ENCODE assay signal across 16 cellular contexts in the genomic region with DNA sequence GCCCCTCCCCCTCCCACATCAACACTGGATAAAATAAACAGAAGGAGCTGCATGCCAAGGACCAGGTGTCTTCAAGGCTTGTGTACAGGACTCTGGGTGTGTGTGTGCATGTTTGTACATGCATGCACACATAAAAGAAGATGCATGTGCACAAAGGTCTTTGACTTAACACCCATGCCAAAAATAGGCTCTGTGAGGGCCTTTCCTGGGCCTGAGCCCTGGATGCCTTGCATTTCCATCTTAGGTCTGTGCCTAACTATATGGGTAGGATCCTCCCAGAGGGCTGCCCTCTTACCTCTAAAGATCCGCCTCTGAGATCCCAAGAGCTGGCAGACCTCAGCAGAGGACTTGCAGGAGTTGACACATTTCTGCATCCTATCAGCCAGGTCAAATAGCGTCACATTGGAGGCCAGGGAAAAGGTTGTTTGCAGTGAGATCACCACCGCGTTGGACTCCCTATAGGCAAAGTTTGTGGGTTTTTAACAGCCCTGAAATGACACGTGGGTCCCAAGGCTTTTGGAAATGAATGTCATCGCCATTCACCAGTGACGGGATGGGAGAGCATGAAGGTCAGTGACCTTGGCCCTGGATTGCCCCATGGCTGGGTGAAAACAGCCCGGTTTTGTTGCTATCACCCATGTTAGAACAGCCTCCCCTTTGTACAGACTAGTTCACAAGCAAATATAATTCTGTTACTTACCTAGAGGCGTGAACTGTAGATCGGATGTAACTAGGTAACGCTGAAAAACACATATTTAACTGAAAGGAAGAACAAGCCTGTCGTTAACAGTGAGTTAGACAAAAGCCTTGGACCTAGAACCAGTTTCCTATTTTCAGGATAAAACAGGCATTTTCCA. TPM values are rescaled to one million over a fixed set of nuclear protein-coding genes. Genes with fewer than 3 reads are reported as not detected.
DNase-seq lines count a peak whose midpoint lies in the region; ATAC-seq, FAIRE-seq and TF ChIP-seq lines count a peak whose summit lies in the region.
"Had no signal": no experiment of that assay in that cellular context is flagged by ENCODE, and none has a peak within 500 bp of the region (broad histone marks: within the 10 kb centered on the region; RNA-seq: fewer than 3 reads in every experiment).

No MANE protein-coding gene starts in this region.

- peak overlapping the region; percentile 28 for H3K27ac Mint-ChIP-seq in activated T-cell treated with anti-CD3 and anti-CD28 coated beads, Interleukin-2, amount 50 U/mL, for 24 hours
- no peak overlapping the region for H3K27ac Mint-ChIP-seq in WTC11
- no peak overlapping the region for H3K27ac Mint-ChIP-seq in chondrocyte (ENCODE audit: unreplicated experiment)
- H3K27ac Mint-ChIP-seq: HFFc6 had no signal

- DNase-seq in activated T-cell treated with anti-CD3 and anti-CD28 coated beads, Interleukin-2, amount 50 U/mL, for 24 hours = no peak
- DNase-seq in activated T-cell treated with anti-CD3 and anti-CD28 coated beads for 4 hours = no peak
- DNase-seq in WTC11 (ENCODE audit: low spot score) = no peak
- DNase-seq in left colon = peak in 1 of 2 donors; percentile 28
- no peak for DNase-seq in sigmoid colon
- DNase-seq in uterus = no peak
- no peak for DNase-seq in kidney
- no peak for DNase-seq in chondrocyte (ENCODE audit: low spot score)
- DNase-seq: activated CD8-positive, alpha-beta memory T cell treated with anti-CD3 and anti-CD28 coated beads for 24 hours; activated gamma-delta T cell treated with Interleukin-2 at 50 U/mL for 16 hours; foreskin melanocyte; HFFc6; SJCRH30 had no signal

- no peak for FAIRE-seq in kidney (lab: Jason Lieb, UNC)
- FAIRE-seq: G401.6, TTC549 had no signal

- H3K36me3 Mint-ChIP-seq in activated T-cell treated with anti-CD3 and anti-CD28 coated beads, Interleukin-2, amount 50 U/mL, for 24 hours (ENCODE audit: low read depth) = peaks cover 97% of the 10 kb centered on the region
- peaks cover 13% of the 10 kb centered on the region for H3K36me3 Mint-ChIP-seq in WTC11
- peaks cover 50% of the 10 kb centered on the region for H3K36me3 Mint-ChIP-seq in chondrocyte (ENCODE audit: low read depth)

- TF ChIP-seq POLR2A in sigmoid colon (IDR thresholded peaks at IDR 0.05) (no peak), uterus (IDR thresholded peaks at IDR 0.05) (no peak)

- intact Hi-C loops in left colon (cut with DNase I, micrococcal nuclease) = no loop called here
- intact Hi-C loops in sigmoid colon (cut with DNase I) = loop anchor here (2.0 kb wide), 1 partner anchor 53 kb away; a partner anchor contains a TSS
- intact Hi-C loops in uterus (cut with DNase I; ENCODE audit: low total_unique reads) = no loop called here
- intact Hi-C loops in kidney (cut with DNase I) = no loop called here

- no peak for ATAC-seq in WTC11
- peak; percentile 83 for ATAC-seq in left colon

- no peaks in the 10 kb centered on the region for H3K9me3 Mint-ChIP-seq in activated T-cell treated with anti-CD3 and anti-CD28 coated beads, Interleukin-2, amount 50 U/mL, for 24 hours
- H3K9me3 Mint-ChIP-seq in WTC11 (no peaks in the 10 kb centered on the region), chondrocyte (ENCODE audit: low read depth) (no peaks in the 10 kb centered on the region)
- H3K9me3 Mint-ChIP-seq: HFFc6 had no signal

- H3K4me1 ChIP-seq in sigmoid colon = peaks cover 0 to 96% (median 90%) of the 10 kb centered on the region in 4 donors
- H3K4me1 ChIP-seq in uterus = peaks cover 0 to 7% of the 10 kb centered on the region in 2 donors
- peaks cover 11 to 19% of the 10 kb centered on the region in 2 donors for H3K4me1 ChIP-seq in kidney (ENCODE audit: control insufficient read depth in 1 of 2, insufficient read depth in 1 of 2, low read depth in 1 of 2, low read length in 2 of 2)

- TF ChIP-seq CTCF in WTC11 (IDR thresholded peaks at IDR 0.05) = no peak
- no peak for TF ChIP-seq CTCF in sigmoid colon (IDR thresholded peaks at IDR 0.05)
- no peak for TF ChIP-seq CTCF in uterus (IDR thresholded peaks at IDR 0.05)
- no peak for TF ChIP-seq CTCF in kidney (IDR thresholded peaks at IDR 0.05; ENCODE audit: borderline replicate concordance, extremely low read depth, insufficient read depth)
- TF ChIP-seq CTCF in chondrocyte (IDR thresholded peaks at IDR 0.05) = no peak

- TF ChIP-seq EP300 in sigmoid colon (IDR thresholded peaks at IDR 0.05) = no peak

- peak overlapping the region; percentile 69 to 84 (median 77) for H3K27ac ChIP-seq in sigmoid colon
- H3K27ac ChIP-seq in uterus = peak overlapping the region in 1 of 2 donors; percentile 30
- H3K27ac ChIP-seq in kidney (ENCODE audit: low read depth in 2 of 2, low read length in 2 of 2) = no peak overlapping the region
- H3K27ac ChIP-seq: SJCRH30, suprapubic skin had no signal

- H3K36me3 ChIP-seq in sigmoid colon = peaks cover 0 to 32% (median 3%) of the 10 kb centered on the region in 4 donors
- no peaks in the 10 kb centered on the region for H3K36me3 ChIP-seq in uterus
- peaks cover 8 to 21% of the 10 kb centered on the region in 2 donors for H3K36me3 ChIP-seq in kidney (ENCODE audit: control insufficient read depth in 1 of 2, insufficient read depth in 2 of 2, low read length in 2 of 2)

- WGBS in sigmoid colon, 2 donors = 23 to 68% methylated on average over 12 of the region's 12 CpGs

- H3K9me3 ChIP-seq in sigmoid colon = no peaks in the 10 kb centered on the region
- no peaks in the 10 kb centered on the region for H3K9me3 ChIP-seq in uterus
- no peaks in the 10 kb centered on the region for H3K9me3 ChIP-seq in kidney (ENCODE audit: control insufficient read depth in 1 of 2, low read length in 2 of 2)
- H3K9me3 ChIP-seq: SJCRH30, suprapubic skin had no signal

- H3K27me3 ChIP-seq in sigmoid colon (no peaks in the 10 kb centered on the region), uterus (no peaks in the 10 kb centered on the region)
- H3K27me3 ChIP-seq: SJCRH30, suprapubic skin had no signal

- no peak overlapping the region for H3K4me3 ChIP-seq in sigmoid colon
- H3K4me3 ChIP-seq in uterus = no peak overlapping the region
- H3K4me3 ChIP-seq in kidney (ENCODE audit: low read length in 2 of 2) = no peak overlapping the region
- H3K4me3 ChIP-seq: SJCRH30, suprapubic skin had no signal

- POLR2A ChIA-PET in WTC11 (lab: Charles Lee) = no interaction called here

- no peak overlapping the region for H3K9ac ChIP-seq in kidney (ENCODE audit: low read length in 2 of 2)

- no peak overlapping the region for H3K4me3 Mint-ChIP-seq in activated T-cell treated with anti-CD3 and anti-CD28 coated beads, Interleukin-2, amount 50 U/mL, for 24 hours
- H3K4me3 Mint-ChIP-seq in WTC11 (no peak overlapping the region), chondrocyte (ENCODE audit: unreplicated experiment) (no peak overlapping the region)
- H3K4me3 Mint-ChIP-seq: HFFc6 had no signal

- CTCF ChIA-PET in WTC11 (lab: Charles Lee) = interaction anchor here (0.6 to 1.8 kb wide), 3 partner anchors 9 to 73 kb away, joined by 3 to 4 read pairs (median 3); no protein-coding TSS in a partner anchor

- no peaks in the 10 kb centered on the region for H3K27me3 Mint-ChIP-seq in activated T-cell treated with anti-CD3 and anti-CD28 coated beads, Interleukin-2, amount 50 U/mL, for 24 hours
- H3K27me3 Mint-ChIP-seq in WTC11 (ENCODE audit: low read depth) = no peaks in the 10 kb centered on the region
- H3K27me3 Mint-ChIP-seq in chondrocyte (ENCODE audit: low read depth) = no peaks in the 10 kb centered on the region

- H3K4me1 Mint-ChIP-seq in activated T-cell treated with anti-CD3 and anti-CD28 coated beads, Interleukin-2, amount 50 U/mL, for 24 hours (ENCODE audit: low read depth) = peaks cover 33% of the 10 kb centered on the region
- peaks cover 15% of the 10 kb centered on the region for H3K4me1 Mint-ChIP-seq in WTC11
- peaks cover 3% of the 10 kb centered on the region for H3K4me1 Mint-ChIP-seq in chondrocyte (ENCODE audit: low read depth)

TF ChIP-seq in WTC11, 78 proteins besides CTCF, POLR2A, EP300 and RAD21:
- peak; percentile 82 for TF ChIP-seq GABPB1 (CRISPR knock-in tag; IDR thresholded peaks at IDR 0.05)
- TF ChIP-seq ZNF219 (CRISPR knock-in tag; IDR thresholded peaks at IDR 0.05; ENCODE audit: borderline replicate concordance) = no peak
- TF ChIP-seq, protein P1, sequence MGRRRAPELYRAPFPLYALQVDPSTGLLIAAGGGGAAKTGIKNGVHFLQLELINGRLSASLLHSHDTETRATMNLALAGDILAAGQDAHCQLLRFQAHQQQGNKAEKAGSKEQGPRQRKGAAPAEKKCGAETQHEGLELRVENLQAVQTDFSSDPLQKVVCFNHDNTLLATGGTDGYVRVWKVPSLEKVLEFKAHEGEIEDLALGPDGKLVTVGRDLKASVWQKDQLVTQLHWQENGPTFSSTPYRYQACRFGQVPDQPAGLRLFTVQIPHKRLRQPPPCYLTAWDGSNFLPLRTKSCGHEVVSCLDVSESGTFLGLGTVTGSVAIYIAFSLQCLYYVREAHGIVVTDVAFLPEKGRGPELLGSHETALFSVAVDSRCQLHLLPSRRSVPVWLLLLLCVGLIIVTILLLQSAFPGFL (CRISPR knock-in tag; IDR thresholded peaks at IDR 0.05; ENCODE audit: borderline replicate concordance) = no peak
- TF ChIP-seq OVOL2 (CRISPR knock-in tag; IDR thresholded peaks at IDR 0.05; ENCODE audit: borderline replicate concordance) = no peak
- no peak for TF ChIP-seq SMAD4 (CRISPR knock-in tag; IDR thresholded peaks at IDR 0.05)

RNA-seq across cellular contexts. Expression of a gene that starts 54.0 kb away (rescaled TPM):
- total RNA-seq in WTC11 (2021) = 7.9 to 14.6 TPM (median 8.7 TPM) in 3 replicates
- total RNA-seq in left colon = 10 to 100 TPM in 1 of 2 donors, 1 to 10 TPM in 1; 9.8 to 17.4 TPM
- 10 to 100 TPM; 24.5 to 61.6 (median 41.5) TPM for total RNA-seq in sigmoid colon
- 1 to 10 TPM in 2 of 3 donors, under 1 TPM in 1; 0.92 to 9.7 (median 1.8) TPM for polyA plus RNA-seq in sigmoid colon
- 10 to 100 TPM; 64.8 to 97.0 (median 71.7) TPM for total RNA-seq in uterus
- 96.3 TPM for total RNA-seq in kidney
- 10.3 TPM for polyA plus RNA-seq in kidney (ENCODE audit: insufficient read depth, low read depth, low replicate concordance)
- total RNA-seq in chondrocyte = 69.6 to 107 TPM (median 70.4 TPM) in 3 replicates

Comparison
In these comparisons a context has a peak if more than half of its experiments do, and no peak if none do; other contexts are left out.
1. H3K27ac ChIP-seq: peak in sigmoid colon (4 of 4); none in kidney (0 of 2).